Comparison of ENCODE assay signal across 17 cellular contexts in the genomic region with DNA sequence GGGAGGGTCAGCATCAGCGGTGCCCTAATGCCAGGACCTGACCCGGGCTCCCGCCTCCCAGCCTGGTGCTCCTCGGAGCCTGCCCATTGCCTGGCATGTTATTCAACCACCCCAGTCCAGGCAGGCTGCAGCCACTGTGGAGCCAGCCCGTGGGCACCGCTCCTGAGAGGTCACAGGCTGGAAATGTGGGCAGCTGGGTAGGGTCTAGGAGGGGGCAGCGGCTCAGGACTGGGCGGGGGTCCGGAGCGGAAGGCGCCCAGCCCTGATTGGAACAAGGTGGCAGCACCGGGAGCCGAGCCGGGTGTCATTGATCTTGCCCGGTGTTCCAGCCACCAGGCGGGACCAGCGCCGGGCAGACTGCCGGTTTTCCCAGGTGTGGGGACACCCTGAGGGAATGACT. TPM values are rescaled to one million over a fixed set of nuclear protein-coding genes. Genes with fewer than 3 reads are reported as not detected.
A peak's percentile ranks its signal among the peaks of the same experiment; 100 is the strongest.
DNase-seq lines count a peak whose midpoint lies in the region; ATAC-seq, FAIRE-seq and TF ChIP-seq lines count a peak whose summit lies in the region.
"Had no signal": no experiment of that assay in that cellular context is flagged by ENCODE, and none has a peak within 500 bp of the region (broad histone marks: within the 10 kb centered on the region; RNA-seq: fewer than 3 reads in every experiment).

No MANE protein-coding gene starts in this region.

- POLR2A ChIA-PET in activated CD4-positive, alpha-beta memory T cell treated with anti-CD3 and anti-CD28 coated beads for 36 hours (lab: Charles Lee) = no interaction called here
- POLR2A ChIA-PET in activated CD4-positive, alpha-beta memory T cell treated with anti-CD3 and anti-CD28 coated beads, Interleukin-2, amount 10 ng/mL, durations not matched to agents 7 days and 5 days (lab: Charles Lee) = interaction anchor here (1.1 kb wide), 1 partner anchor 9 kb away, joined by 3 read pairs; no protein-coding TSS in a partner anchor
- POLR2A ChIA-PET in GM10248 (lab: Yijun Ruan, JAX) = interaction anchor here (0.9 kb wide), 1 partner anchor 95 kb away, joined by 3 read pairs; no protein-coding TSS in a partner anchor

- intact Hi-C loops in activated CD4-positive, alpha-beta memory T cell treated with anti-CD3 and anti-CD28 coated beads for 36 hours (cut with micrococcal nuclease) = no loop called here

- ATAC-seq in stimulated activated naive CD8-positive, alpha-beta T cell treated with anti-CD3 and anti-CD28 coated beads, Interleukin-15, amount 100 ng/mL, for 72 hours = no peak
- ATAC-seq in stimulated activated naive CD8-positive, alpha-beta T cell treated with anti-CD3 and anti-CD28 coated beads, Interleukin-15, Interleukin-2, amounts not matched to agents 100 U/mL and 50 U/mL, for 24 hours = no peak
- no peak for ATAC-seq in effector memory CD8-positive, alpha-beta T cell (replicated peaks)
- no peak for ATAC-seq in GM19351 (IDR thresholded peaks at IDR 0.05; ENCODE audit: unreplicated experiment)

- no peaks in the 10 kb centered on the region for H3K9me3 Mint-ChIP-seq in activated CD4-positive, alpha-beta memory T cell treated with anti-CD3 and anti-CD28 coated beads for 36 hours
- H3K9me3 Mint-ChIP-seq in activated CD4-positive, alpha-beta memory T cell treated with anti-CD3 and anti-CD28 coated beads, Interleukin-2, amount 10 ng/mL, durations not matched to agents 7 days and 5 days = no peaks in the 10 kb centered on the region
- H3K9me3 Mint-ChIP-seq in stimulated activated naive CD8-positive, alpha-beta T cell treated with anti-CD3 and anti-CD28 coated beads, Interleukin-15, amount 100 ng/mL, for 72 hours = no peaks in the 10 kb centered on the region
- no peaks in the 10 kb centered on the region for H3K9me3 Mint-ChIP-seq in effector memory CD8-positive, alpha-beta T cell
- H3K9me3 Mint-ChIP-seq: CD4-positive, alpha-beta T cell had no signal

- H3K4me3 Mint-ChIP-seq in activated CD4-positive, alpha-beta memory T cell treated with anti-CD3 and anti-CD28 coated beads for 36 hours = no peak overlapping the region
- no peak overlapping the region for H3K4me3 Mint-ChIP-seq in activated CD4-positive, alpha-beta memory T cell treated with anti-CD3 and anti-CD28 coated beads, Interleukin-2, amount 10 ng/mL, durations not matched to agents 7 days and 5 days
- H3K4me3 Mint-ChIP-seq in stimulated activated naive CD8-positive, alpha-beta T cell treated with anti-CD3 and anti-CD28 coated beads, Interleukin-15, amount 100 ng/mL, for 72 hours = no peak overlapping the region
- no peak overlapping the region for H3K4me3 Mint-ChIP-seq in effector memory CD8-positive, alpha-beta T cell
- H3K4me3 Mint-ChIP-seq: CD4-positive, alpha-beta T cell had no signal

- DNase-seq in activated CD4-positive, alpha-beta memory T cell treated with anti-CD3 and anti-CD28 coated beads for 36 hours = no peak
- no peak for DNase-seq in activated CD4-positive, alpha-beta memory T cell treated with anti-CD3 and anti-CD28 coated beads, Interleukin-2, amount 10 ng/mL, durations not matched to agents 7 days and 5 days
- no peak for DNase-seq in stimulated activated naive CD8-positive, alpha-beta T cell treated with anti-CD3 and anti-CD28 coated beads, Interleukin-15, amount 100 ng/mL, for 72 hours
- no peak for DNase-seq in stimulated activated naive CD8-positive, alpha-beta T cell treated with anti-CD3 and anti-CD28 coated beads, Interleukin-15, Interleukin-2, amounts not matched to agents 100 U/mL and 50 U/mL, for 24 hours
- DNase-seq in effector memory CD8-positive, alpha-beta T cell = no peak
- DNase-seq in GM12891 (ENCODE audit: insufficient read length, low spot score) (no peak), GM10248 (ENCODE audit: extremely low spot score) (no peak)
- DNase-seq: 8988T; AML-193; C1 segment of cervical spinal cord; Calu3; CD4-positive, alpha-beta T cell; DMS 273 treated with DMSO at 0.1 percent for 48 hours; DMS79; GM23248 had no signal

- no peak for TF ChIP-seq CTCF in GM10248 (IDR thresholded peaks at IDR 0.05; ENCODE audit: control extremely low read depth, extremely low read depth, low read depth, missing control alignments)

- H3K36me3 Mint-ChIP-seq in activated CD4-positive, alpha-beta memory T cell treated with anti-CD3 and anti-CD28 coated beads for 36 hours = peaks cover 14% of the 10 kb centered on the region
- peaks cover 66% of the 10 kb centered on the region for H3K36me3 Mint-ChIP-seq in activated CD4-positive, alpha-beta memory T cell treated with anti-CD3 and anti-CD28 coated beads, Interleukin-2, amount 10 ng/mL, durations not matched to agents 7 days and 5 days (ENCODE audit: low read depth)
- H3K36me3 Mint-ChIP-seq in effector memory CD8-positive, alpha-beta T cell (ENCODE audit: insufficient read depth) = peaks cover 11% of the 10 kb centered on the region

- CTCF ChIA-PET in activated CD4-positive, alpha-beta memory T cell treated with anti-CD3 and anti-CD28 coated beads for 36 hours (lab: Charles Lee) = interaction anchor here (0.9 to 3.1 kb wide), 3 partner anchors 8 to 94 kb away, joined by 3 to 17 read pairs (median 5); no protein-coding TSS in a partner anchor
- CTCF ChIA-PET in activated CD4-positive, alpha-beta memory T cell treated with anti-CD3 and anti-CD28 coated beads, Interleukin-2, amount 10 ng/mL, durations not matched to agents 7 days and 5 days (lab: Charles Lee) = no interaction called here
- CTCF ChIA-PET in GM10248 (lab: Yijun Ruan, JAX) = interaction anchor here (1.3 to 4.5 kb wide), 3 partner anchors 10 to 95 kb away, joined by 4 to 28 read pairs (median 9); no protein-coding TSS in a partner anchor

- FAIRE-seq in GM12891 (lab: Jason Lieb, UNC) = no peak
- FAIRE-seq: H54 had no signal

- H3K27ac Mint-ChIP-seq in activated CD4-positive, alpha-beta memory T cell treated with anti-CD3 and anti-CD28 coated beads for 36 hours = peak overlapping the region; percentile 21
- no peak overlapping the region for H3K27ac Mint-ChIP-seq in activated CD4-positive, alpha-beta memory T cell treated with anti-CD3 and anti-CD28 coated beads, Interleukin-2, amount 10 ng/mL, durations not matched to agents 7 days and 5 days
- peak overlapping the region; percentile 33 to 45 for H3K27ac Mint-ChIP-seq in stimulated activated naive CD8-positive, alpha-beta T cell treated with anti-CD3 and anti-CD28 coated beads, Interleukin-15, amount 100 ng/mL, for 72 hours
- peak overlapping the region; percentile 5 to 84 for H3K27ac Mint-ChIP-seq in effector memory CD8-positive, alpha-beta T cell
- H3K27ac Mint-ChIP-seq: CD4-positive, alpha-beta T cell had no signal

- H3K27me3 Mint-ChIP-seq in activated CD4-positive, alpha-beta memory T cell treated with anti-CD3 and anti-CD28 coated beads for 36 hours = no peaks in the 10 kb centered on the region
- no peaks in the 10 kb centered on the region for H3K27me3 Mint-ChIP-seq in activated CD4-positive, alpha-beta memory T cell treated with anti-CD3 and anti-CD28 coated beads, Interleukin-2, amount 10 ng/mL, durations not matched to agents 7 days and 5 days
- H3K27me3 Mint-ChIP-seq in stimulated activated naive CD8-positive, alpha-beta T cell treated with anti-CD3 and anti-CD28 coated beads, Interleukin-15, amount 100 ng/mL, for 72 hours = no peaks in the 10 kb centered on the region
- H3K27me3 Mint-ChIP-seq in effector memory CD8-positive, alpha-beta T cell = no peaks in the 10 kb centered on the region
- H3K27me3 Mint-ChIP-seq: CD4-positive, alpha-beta T cell had no signal

- TF ChIP-seq POLR2A in GM12891 (IDR thresholded peaks at IDR 0.05; ENCODE audit: low read depth, low read length) = no peak

- peaks cover 11% of the 10 kb centered on the region for H3K4me1 Mint-ChIP-seq in activated CD4-positive, alpha-beta memory T cell treated with anti-CD3 and anti-CD28 coated beads for 36 hours (ENCODE audit: low read depth)
- H3K4me1 Mint-ChIP-seq in activated CD4-positive, alpha-beta memory T cell treated with anti-CD3 and anti-CD28 coated beads, Interleukin-2, amount 10 ng/mL, durations not matched to agents 7 days and 5 days = peaks cover 62% of the 10 kb centered on the region
- peaks cover 92% of the 10 kb centered on the region for H3K4me1 Mint-ChIP-seq in stimulated activated naive CD8-positive, alpha-beta T cell treated with anti-CD3 and anti-CD28 coated beads, Interleukin-15, amount 100 ng/mL, for 72 hours
- H3K4me1 Mint-ChIP-seq in effector memory CD8-positive, alpha-beta T cell (ENCODE audit: low read depth in 2 of 2) = peaks cover 20 to 23% of the 10 kb centered on the region in 2 donors

TF ChIP-seq in GM12891, 5 proteins besides CTCF, POLR2A, EP300 and RAD21:
- TF ChIP-seq SPI1 (IDR thresholded peaks at IDR 0.05; ENCODE audit: low read depth, low read length) (no peak), POU2F2 (IDR thresholded peaks at IDR 0.05; ENCODE audit: low read depth, low read length) (no peak), PAX5 (IDR thresholded peaks at IDR 0.05; ENCODE audit: insufficient read depth, low read length, severe bottlenecking) (no peak), POLR2AphosphoS5 (IDR thresholded peaks at IDR 0.05; ENCODE audit: low read depth, low read length) (no peak), TAF1 (IDR thresholded peaks at IDR 0.05; ENCODE audit: low read depth, low read length) (no peak)

RNA-seq across cellular contexts. Expression of a gene that starts 12.7 kb away (rescaled TPM):
- 100 to 1,000 TPM; 153 to 155 TPM for total RNA-seq in activated CD4-positive, alpha-beta memory T cell treated with anti-CD3 and anti-CD28 coated beads for 36 hours
- 100 to 1,000 TPM; 177 to 183 TPM for total RNA-seq in activated CD4-positive, alpha-beta memory T cell treated with anti-CD3 and anti-CD28 coated beads, Interleukin-2, amount 10 ng/mL, durations not matched to agents 7 days and 5 days
- polyA plus RNA-seq in GM12891 (2012; ENCODE audit: low read depth, missing spikeins) = 82.2 TPM
